Comparison of ENCODE assay signal across 23 cellular contexts in the genomic region with DNA sequence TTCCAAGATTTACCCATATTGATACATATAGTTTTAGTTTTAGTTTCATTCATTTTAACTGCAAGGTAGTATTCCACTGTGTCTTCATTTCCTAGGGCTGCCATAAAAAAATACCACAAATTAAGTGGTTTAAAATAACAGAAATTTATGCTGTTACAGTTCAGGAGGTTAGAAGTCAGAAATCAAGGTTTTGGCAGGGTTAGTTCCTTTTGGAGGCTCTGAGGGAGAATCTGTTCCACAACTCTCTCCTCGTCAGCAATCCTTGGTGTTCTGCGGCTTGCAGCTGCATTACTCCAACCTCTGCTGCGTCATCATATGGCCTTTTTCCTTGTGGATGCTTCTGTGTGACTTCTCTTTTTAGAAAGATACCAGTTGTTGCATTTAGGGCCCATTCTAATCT.
"Had no signal": no experiment of that assay in that cellular context is flagged by ENCODE, and none has a peak within 500 bp of the region (broad histone marks: within the 10 kb centered on the region; RNA-seq: fewer than 3 reads in every experiment).

No MANE protein-coding gene starts in this region.

- FAIRE-seq: endothelial cell of umbilical vein, frontal cortex, kidney had no signal

- DNase-seq: colonic mucosa; cortex of kidney; effector CD8-positive, alpha-beta T cell; effector memory CD8-positive, alpha-beta T cell; foreskin keratinocyte; heart left ventricle; hypothalamus; immature natural killer cell; islet precursor cell; kidney; kidney glomerular epithelial cell; left colon; left ventricle myocardium inferior; lower lobe of right lung; mesenchymal stem cell; mucosa of descending colon; naive thymus-derived CD4-positive, alpha-beta T cell had no signal

- H3K79me2 ChIP-seq: hepatocyte had no signal

- H3K36me3 ChIP-seq: colonic mucosa, esophagus muscularis mucosa, lower lobe of right lung had no signal

- H2AFZ ChIP-seq: hepatocyte had no signal

- H3K27ac ChIP-seq: colonic mucosa, esophagus muscularis mucosa, foreskin keratinocyte, gastroesophageal sphincter, heart left ventricle, hepatocyte, left ventricle myocardium inferior, lower lobe of right lung had no signal

- H3K27me3 ChIP-seq: colonic mucosa, esophagus muscularis mucosa, foreskin keratinocyte, gastroesophageal sphincter, heart left ventricle, hepatocyte had no signal

- ATAC-seq: effector memory CD8-positive, alpha-beta T cell; foreskin keratinocyte; gastroesophageal sphincter; heart left ventricle; left colon; left lobe of liver; lower lobe of right lung; mucosa of descending colon; naive thymus-derived CD4-positive, alpha-beta T cell had no signal

- H3K4me1 ChIP-seq: colonic mucosa, esophagus muscularis mucosa, gastroesophageal sphincter, heart left ventricle, left ventricle myocardium inferior, lower lobe of right lung had no signal

- H3K4me2 ChIP-seq: hepatocyte had no signal

- H3K4me3 ChIP-seq: colonic mucosa, esophagus muscularis mucosa, gastroesophageal sphincter, heart left ventricle, hepatocyte, left ventricle myocardium inferior, lower lobe of right lung, mucosa of descending colon had no signal
